ENCODE assay signal across 17 cellular contexts in the genomic region with DNA sequence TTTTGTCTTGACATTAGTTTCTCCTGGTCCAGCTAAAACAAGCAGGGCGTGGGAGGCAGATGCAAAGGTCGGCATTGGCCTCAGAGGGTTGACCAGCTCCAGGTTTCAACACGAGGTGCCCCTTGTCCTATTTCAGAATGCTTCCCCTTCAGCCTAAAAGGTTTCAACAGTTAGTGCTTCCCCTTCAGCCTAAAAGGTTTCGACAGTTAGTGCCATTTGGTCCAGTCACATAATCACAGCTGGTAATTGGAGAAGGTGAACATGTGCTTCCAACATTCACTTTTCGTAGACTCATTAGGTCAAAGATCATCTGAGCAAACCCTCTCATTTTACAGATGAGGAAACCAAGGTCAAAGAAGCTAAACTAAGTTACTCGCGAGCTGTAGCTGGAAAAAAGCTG.
A peak's percentile ranks its signal among the peaks of the same experiment; 100 is the strongest.
DNase-seq lines count a peak whose midpoint lies in the region; ATAC-seq and TF ChIP-seq lines count a peak whose summit lies in the region.
"Had no signal": no experiment of that assay in that cellular context is flagged by ENCODE, and none has a peak within 500 bp of the region (broad histone marks: within the 10 kb centered on the region; RNA-seq: fewer than 3 reads in every experiment).

No MANE protein-coding gene starts in this region.

- H3K9me3 Mint-ChIP-seq in CD8-positive, alpha-beta T cell: no peaks in the 10 kb centered on the region
- H3K9me3 Mint-ChIP-seq: activated T-cell treated with anti-CD3 and anti-CD28 coated beads, Interleukin-2, amount 50 U/mL, for 24 hours had no signal

- no peaks in the 10 kb centered on the region for H4K20me1 ChIP-seq in PC-9 (ENCODE audit: insufficient read depth)

- no peaks in the 10 kb centered on the region for H3K27me3 Mint-ChIP-seq in CD8-positive, alpha-beta T cell (ENCODE audit: low read depth)
- H3K27me3 Mint-ChIP-seq: activated T-cell treated with anti-CD3 and anti-CD28 coated beads, Interleukin-2, amount 50 U/mL, for 24 hours; T-helper 17 cell had no signal

- H3K4me3 ChIP-seq in HFF-Myc (replicated peaks; ENCODE audit: low read depth, low read length) (no peak overlapping the region), PC-9 (no peak overlapping the region), parathyroid adenoma (ENCODE audit: low read depth, low read length) (no peak overlapping the region)
- no peak overlapping the region for H3K4me3 ChIP-seq in CD8-positive, alpha-beta T cell (ENCODE audit: low read depth, low read length)
- H3K4me3 ChIP-seq: adrenal gland, lung, skin epidermis had no signal

- H3K4me2 ChIP-seq in PC-9: peak overlapping the region; percentile 43; the same call in 1 of the 2 replicates
- no peak overlapping the region for H3K4me2 ChIP-seq in parathyroid adenoma (ENCODE audit: low read length)

- peak; percentile 29 for DNase-seq in HFF-Myc (ENCODE audit: extremely low read depth, low read depth)
- peak in 1 of 2 experiments; percentile 88 for DNase-seq in PC-9
- peak; percentile 56 for DNase-seq in left lobe of liver (ENCODE audit: low spot score)
- DNase-seq in pons (ENCODE audit: low spot score): no peak
- DNase-seq in NCI-H748 (lab: John Stamatoyannopoulos, UW; ENCODE audit: unreplicated experiment): no peak
- DNase-seq in CD8-positive, alpha-beta T cell: no peak
- DNase-seq: activated CD4-positive, alpha-beta T cell treated with anti-CD3 and anti-CD28 coated beads for 4 hours; activated T-cell treated with anti-CD3 and anti-CD28 coated beads, Interleukin-2, amount 50 U/mL, for 24 hours; adrenal gland; C1 segment of cervical spinal cord; islet precursor cell; NCI-H1436; NCI-H2107; T-helper 17 cell had no signal

- CTCF ChIA-PET in PC-9 (lab: Charles Lee): no interaction called here
- CTCF ChIA-PET in CD8-positive, alpha-beta T cell (lab: Charles Lee): interaction anchor here (0.7 kb wide), 1 partner anchor 87 kb away, joined by 4 read pairs; no protein-coding TSS in a partner anchor

- no TSS peak for BruUV-seq in PC-9 (replicated peaks; lab: Mats Ljungman, UMichigan)

- no peak overlapping the region for H3K4me3 Mint-ChIP-seq in CD8-positive, alpha-beta T cell
- H3K4me3 Mint-ChIP-seq: activated T-cell treated with anti-CD3 and anti-CD28 coated beads, Interleukin-2, amount 50 U/mL, for 24 hours; T-helper 17 cell had no signal

- peak overlapping the region; percentile 96 for H3K27ac ChIP-seq in PC-9
- no peak overlapping the region for H3K27ac ChIP-seq in parathyroid adenoma
- H3K27ac ChIP-seq in CD8-positive, alpha-beta T cell (ENCODE audit: low read depth, low read length): no peak overlapping the region
- H3K27ac ChIP-seq: adrenal gland had no signal

- H2AFZ ChIP-seq in PC-9: no peak overlapping the region; the same call in 1 of the 2 replicates
- peak overlapping the region; percentile 16 for H2AFZ ChIP-seq in parathyroid adenoma

- H3K27me3 ChIP-seq in PC-9 (ENCODE audit: insufficient read depth, low read depth): no peaks in the 10 kb centered on the region
- no peaks in the 10 kb centered on the region for H3K27me3 ChIP-seq in parathyroid adenoma (ENCODE audit: control insufficient read depth, insufficient read depth, low read length)
- H3K27me3 ChIP-seq in CD8-positive, alpha-beta T cell (ENCODE audit: insufficient read depth, low read length): no peaks in the 10 kb centered on the region
- H3K27me3 ChIP-seq: adrenal gland had no signal

- H3K9ac ChIP-seq in parathyroid adenoma: no peak overlapping the region

- H3K36me3 ChIP-seq in PC-9 (ENCODE audit: low read depth): no peaks in the 10 kb centered on the region
- no peaks in the 10 kb centered on the region for H3K36me3 ChIP-seq in parathyroid adenoma (ENCODE audit: control insufficient read depth, insufficient read depth, low read length)
- no peaks in the 10 kb centered on the region for H3K36me3 ChIP-seq in CD8-positive, alpha-beta T cell (ENCODE audit: insufficient read depth, low read length)
- H3K36me3 ChIP-seq: adrenal gland had no signal

- no peaks in the 10 kb centered on the region for H3K36me3 Mint-ChIP-seq in CD8-positive, alpha-beta T cell

- POLR2A ChIA-PET in PC-9 (lab: Charles Lee; ENCODE audit: unreplicated experiment): interaction anchor here (0.6 kb wide), 1 partner anchor 133 kb away, joined by 4 read pairs; no protein-coding TSS in a partner anchor
- POLR2A ChIA-PET in CD8-positive, alpha-beta T cell (lab: Charles Lee): interaction anchor here (0.9 kb wide), 1 partner anchor 310 kb away, joined by 4 read pairs; no protein-coding TSS in a partner anchor

- peak; percentile 89 for ATAC-seq in left lobe of liver
- no peak for ATAC-seq in CD8-positive, alpha-beta T cell
- ATAC-seq: T-helper 17 cell had no signal

- no peaks in the 10 kb centered on the region for H3K9me2 ChIP-seq in PC-9 (ENCODE audit: insufficient read depth)

- H3F3A ChIP-seq in PC-9 (ENCODE audit: insufficient read depth, low read depth): peaks cover 38% of the 10 kb centered on the region

- TF ChIP-seq CTCF in HFF-Myc (IDR thresholded peaks at IDR 0.05; ENCODE audit: low read depth, low read length, missing control alignments): no peak
- TF ChIP-seq CTCF in PC-9 (conservative IDR thresholded peaks at IDR 0.05): no peak
- no peak for TF ChIP-seq CTCF in parathyroid adenoma (IDR thresholded peaks at IDR 0.05)
- no peak for TF ChIP-seq CTCF in CD8-positive, alpha-beta T cell (IDR thresholded peaks at IDR 0.05)

- H3K79me2 ChIP-seq in PC-9 (ENCODE audit: low read depth) (no peaks in the 10 kb centered on the region), parathyroid adenoma (no peaks in the 10 kb centered on the region)

- H3K27ac Mint-ChIP-seq in CD8-positive, alpha-beta T cell: no peak overlapping the region
- H3K27ac Mint-ChIP-seq: activated T-cell treated with anti-CD3 and anti-CD28 coated beads, Interleukin-2, amount 50 U/mL, for 24 hours; T-helper 17 cell had no signal

- peaks cover 7% of the 10 kb centered on the region for H3K4me1 Mint-ChIP-seq in CD8-positive, alpha-beta T cell (ENCODE audit: low read depth)

- H3K9me3 ChIP-seq in PC-9 (ENCODE audit: insufficient read depth, low read depth): no peaks in the 10 kb centered on the region
- H3K9me3 ChIP-seq in parathyroid adenoma (ENCODE audit: control insufficient read depth, low read length): no peaks in the 10 kb centered on the region
- H3K9me3 ChIP-seq in CD8-positive, alpha-beta T cell (ENCODE audit: low read length): no peaks in the 10 kb centered on the region
- H3K9me3 ChIP-seq: adrenal gland had no signal

- H3K4me1 ChIP-seq in PC-9 (replicated peaks; ENCODE audit: insufficient read depth) (peaks cover 45% of the 10 kb centered on the region), parathyroid adenoma (no peaks in the 10 kb centered on the region)
- H3K4me1 ChIP-seq in CD8-positive, alpha-beta T cell (ENCODE audit: insufficient read depth, low read length): no peaks in the 10 kb centered on the region
- H3K4me1 ChIP-seq: adrenal gland had no signal

- intact Hi-C loops in PC-9 (cut with micrococcal nuclease; ENCODE audit: unreplicated experiment): loop anchor here (2.0 kb wide), 2 partner anchors 212 to 274 kb away; no protein-coding TSS in a partner anchor
- intact Hi-C loops in CD8-positive, alpha-beta T cell (cut with DNase I, micrococcal nuclease): no loop called here

Comparison
In these comparisons a context has a peak if more than half of its experiments do, and no peak if none do; other contexts are left out.
1. DNase-seq: peak in HFF-Myc (single experiment) and left lobe of liver (single experiment); none in pons (single experiment), NCI-H748 (single experiment) and CD8-positive, alpha-beta T cell (0 of 7).